In genomic region chr2:55045685-55046221, GRCh38 we compare ENCODE assay signal across 11 cellular contexts. TPM values are rescaled to one million over a fixed set of nuclear protein-coding genes. Genes with fewer than 3 reads are reported as not detected.
DNase-seq lines count a peak whose midpoint lies in the region; ATAC-seq and TF ChIP-seq lines count a peak whose summit lies in the region.
"Had no signal": no experiment of that assay in that cellular context is flagged by ENCODE, and none has a peak within 500 bp of the region (broad histone marks: within the 10 kb centered on the region; RNA-seq: fewer than 3 reads in every experiment).

No MANE protein-coding gene starts in this region.

- ATAC-seq in HG02571 (IDR thresholded peaks at IDR 0.05; ENCODE audit: unreplicated experiment), result no peak
- no peak for ATAC-seq in gastrocnemius medialis

- DNase-seq in Calu3 (no peak), OCI-LY7 (ENCODE audit: low spot score) (no peak), epithelial cell of esophagus (ENCODE audit: low read depth) (no peak), osteoblast (ENCODE audit: insufficient read length, low spot score, missing footprints) (no peak), gastrocnemius medialis (no peak), prostate gland (ENCODE audit: low spot score) (no peak)
- no peak for DNase-seq in activated naive CD4-positive, alpha-beta T cell (lab: John Stamatoyannopoulos, UW)
- DNase-seq: activated CD4-positive, alpha-beta T cell treated with anti-CD3 and anti-CD28 coated beads, Interleukin-2, amount 50 U/mL, for 1 hour; amygdala; hypothalamus had no signal

- H3K4me1 Mint-ChIP-seq in Calu3 (ENCODE audit: low read depth, unreplicated experiment), result peaks cover 19% of the 10 kb centered on the region

- no peaks in the 10 kb centered on the region for H3K27me3 Mint-ChIP-seq in Calu3 (ENCODE audit: unreplicated experiment)

- H3K4me2 ChIP-seq in OCI-LY7 (ENCODE audit: low read length) (peak overlapping the region; percentile 26; the same call in 1 of the 2 replicates), osteoblast (ENCODE audit: insufficient read depth, low read length) (peak overlapping the region; percentile 95)

- H3K4me3 ChIP-seq in OCI-LY7 (ENCODE audit: low read depth, low read length, poor library complexity, severe bottlenecking), result no peak overlapping the region
- peak overlapping the region; percentile 7 for H3K4me3 ChIP-seq in epithelial cell of esophagus (ENCODE audit: low read length)
- H3K4me3 ChIP-seq in osteoblast (ENCODE audit: insufficient read depth, low read length), result peak overlapping the region; percentile 52
- H3K4me3 ChIP-seq in gastrocnemius medialis, result no peak overlapping the region
- H3K4me3 ChIP-seq in prostate gland, result no peak overlapping the region

- intact Hi-C loops in Calu3 (cut with micrococcal nuclease; ENCODE audit: unreplicated experiment) (loop anchor here (2.0 kb wide), 1 partner anchor 31 kb away; no protein-coding TSS in a partner anchor), OCI-LY7 (cut with micrococcal nuclease; ENCODE audit: unreplicated experiment) (no loop called here), gastrocnemius medialis (cut with DNase I; ENCODE audit: low total_unique reads) (loop anchor here (5.0 to 10.0 kb wide), 3 partner anchors 78 to 187 kb away; partner anchors contain the start of genes CLHC1 and RPS27A), prostate gland (cut with DNase I) (no loop called here)

- H3K27ac ChIP-seq in OCI-LY7 (ENCODE audit: low read depth, low read length, poor library complexity, severe bottlenecking) (no peak overlapping the region), osteoblast (ENCODE audit: low read depth, low read length) (peak overlapping the region; percentile 95), gastrocnemius medialis (no peak overlapping the region), prostate gland (no peak overlapping the region)

- H3K9me3 ChIP-seq in OCI-LY7 (ENCODE audit: low read length), result no peaks in the 10 kb centered on the region
- H3K9me3 ChIP-seq in osteoblast (ENCODE audit: low read depth, low read length), result no peaks in the 10 kb centered on the region
- no peaks in the 10 kb centered on the region for H3K9me3 ChIP-seq in gastrocnemius medialis
- no peaks in the 10 kb centered on the region for H3K9me3 ChIP-seq in prostate gland

- peaks cover 38% of the 10 kb centered on the region for H4K20me1 ChIP-seq in OCI-LY7 (ENCODE audit: insufficient read depth, low read length)
- H4K20me1 ChIP-seq in osteoblast (ENCODE audit: insufficient read depth, low read length), result peaks cover 80% of the 10 kb centered on the region

- H3K4me3 Mint-ChIP-seq in Calu3 (ENCODE audit: low read depth, unreplicated experiment), result peak overlapping the region; percentile 85

- no peaks in the 10 kb centered on the region for H3K9me2 ChIP-seq in OCI-LY7 (ENCODE audit: insufficient read depth, low read length)

- no peaks in the 10 kb centered on the region for H3K9me3 Mint-ChIP-seq in Calu3 (ENCODE audit: low read depth, unreplicated experiment)

- no peak for TF ChIP-seq CTCF in Calu3 (IDR thresholded peaks at IDR 0.05; ENCODE audit: unreplicated experiment)
- no peak for TF ChIP-seq CTCF in OCI-LY7 (conservative IDR thresholded peaks at IDR 0.05; ENCODE audit: low read length)
- TF ChIP-seq CTCF in epithelial cell of esophagus (IDR thresholded peaks at IDR 0.05; ENCODE audit: insufficient read depth, low read depth, low read length, missing control alignments), result no peak
- no peak for TF ChIP-seq CTCF in osteoblast (IDR thresholded peaks at IDR 0.05; ENCODE audit: extremely low read depth, low read depth, low read length)
- TF ChIP-seq CTCF in gastrocnemius medialis (IDR thresholded peaks at IDR 0.05 in 4 of 5, conservative IDR thresholded peaks at IDR 0.05 in 1 of 5), result no peak
- no peak for TF ChIP-seq CTCF in prostate gland (IDR thresholded peaks at IDR 0.05)

- H3K27ac Mint-ChIP-seq in Calu3 (ENCODE audit: unreplicated experiment), result peak overlapping the region; percentile 80

- peaks cover 18% of the 10 kb centered on the region for H3K4me1 ChIP-seq in OCI-LY7 (ENCODE audit: insufficient read depth, low read length, poor library complexity, severe bottlenecking)
- H3K4me1 ChIP-seq in osteoblast (ENCODE audit: insufficient read depth, low read length), result peaks cover 40% of the 10 kb centered on the region
- H3K4me1 ChIP-seq in gastrocnemius medialis, result peaks cover 6 to 8% of the 10 kb centered on the region in 2 donors
- peaks cover 8% of the 10 kb centered on the region for H3K4me1 ChIP-seq in prostate gland (replicated peaks)

- H3K36me3 Mint-ChIP-seq in Calu3 (ENCODE audit: insufficient read depth, unreplicated experiment), result peaks cover 58% of the 10 kb centered on the region

- CTCF ChIA-PET in Calu3 (lab: Charles Lee) (no interaction called here), OCI-LY7 (lab: Charles Lee; ENCODE audit: unreplicated experiment) (interaction anchor here (1.0 kb wide), 1 partner anchor 24 kb away, joined by 3 read pairs; no protein-coding TSS in a partner anchor)

- no peak overlapping the region for H2AFZ ChIP-seq in OCI-LY7 (ENCODE audit: low read length)
- H2AFZ ChIP-seq in osteoblast (ENCODE audit: low read length), result no peak overlapping the region

- BruUV-seq in Calu3 (replicated peaks; lab: Mats Ljungman, UMichigan) (no TSS peak), OCI-LY7 (replicated peaks; lab: Mats Ljungman, UMichigan) (no TSS peak)

- no peak for TF ChIP-seq POLR2A in gastrocnemius medialis (IDR thresholded peaks at IDR 0.05)
- TF ChIP-seq POLR2A in prostate gland (IDR thresholded peaks at IDR 0.05), result no peak

- POLR2A ChIA-PET in OCI-LY7 (lab: Charles Lee), result interaction anchor here (0.6 to 1.0 kb wide), 7 partner anchors 12 to 948 kb away, joined by 3 to 9 read pairs (median 3); no protein-coding TSS in a partner anchor

- peaks cover 87% of the 10 kb centered on the region for H3K79me2 ChIP-seq in OCI-LY7 (ENCODE audit: insufficient read depth, low read depth, low read length)
- H3K79me2 ChIP-seq in osteoblast (ENCODE audit: insufficient read depth, low read length), result peaks cover 94% of the 10 kb centered on the region

- H3K27me3 ChIP-seq in osteoblast (ENCODE audit: insufficient read depth, low read length), result no peaks in the 10 kb centered on the region
- H3K27me3 ChIP-seq in gastrocnemius medialis, result peaks cover 0 to 10% (median 0%) of the 10 kb centered on the region in 3 donors
- H3K27me3 ChIP-seq in prostate gland (replicated peaks; ENCODE audit: insufficient read depth), result no peaks in the 10 kb centered on the region

- in situ Hi-C loops in gastrocnemius medialis (cut with MboI; ENCODE audit: low sequenced_read_pairs in 4 of 4), result loop anchor here in 2 of 4 donors (10.0 to 25.0 kb wide), 4 partner anchors 119 to 933 kb away; partner anchors contain the start of genes ACYP2 (in 1 of the 2), CCDC88A (in 1 of the 2) and EML6 (in 1 of the 2)

- H3K36me3 ChIP-seq in OCI-LY7 (ENCODE audit: insufficient read depth, low read length), result peaks cover 11% of the 10 kb centered on the region; the same call in 1 of the 2 replicates
- no peaks in the 10 kb centered on the region for H3K36me3 ChIP-seq in osteoblast (ENCODE audit: insufficient read depth, low read length)
- H3K36me3 ChIP-seq in gastrocnemius medialis, result no peaks in the 10 kb centered on the region
- H3K36me3 ChIP-seq in prostate gland, result no peaks in the 10 kb centered on the region

- WGBS in prostate gland, result 52% methylated on average over 6 of the region's 6 CpGs

RNA-seq across cellular contexts. Expression of gene RTN4, which starts 4.5 kb away (rescaled TPM):
- total RNA-seq in Calu3 (2022), result 386 and 394 TPM in 2 replicates
- total RNA-seq in OCI-LY7 (2014; rRNA removed; shearing (Covaris generic)), result 27.5 and 36.5 TPM in 2 replicates
- 74.1 and 75.2 TPM in 2 replicates for total RNA-seq in OCI-LY7 (2022)
- 316 and 355 TPM in 2 replicates for total RNA-seq in osteoblast
- total RNA-seq in gastrocnemius medialis, result 100 to 1,000 TPM; 183 to 259 (median 244) TPM
- total RNA-seq in prostate gland, result 100 to 1,000 TPM; 190 to 249 TPM

Comparison
In these comparisons a context has a peak if more than half of its experiments do, and no peak if none do; other contexts are left out.
1. H3K4me3 ChIP-seq: peak in epithelial cell of esophagus (single experiment) and osteoblast (single experiment); none in OCI-LY7 (single experiment), gastrocnemius medialis (0 of 4) and prostate gland (0 of 2).
2. intact Hi-C loops: an anchor here in Calu3 (2.0 kb wide) and gastrocnemius medialis (5.0 to 10.0 kb wide); none called in OCI-LY7 and prostate gland.